ENCODE assay signal across 8 cellular contexts in genomic region chr2:208265807-208266640, GRCh38.
DNase-seq lines count a peak whose midpoint lies in the region; ATAC-seq and TF ChIP-seq lines count a peak whose summit lies in the region.

Gene PIKFYVE (plus strand): TSS chr2:208266255. CDS start chr2:208271520, 5,265 bp downstream.

- ATAC-seq in HG02588 (IDR thresholded peaks at IDR 0.05; ENCODE audit: unreplicated experiment): peak; percentile 79
- peak; percentile 93 for ATAC-seq in SK-N-SH treated with all-trans-retinoic acid at 6 μM for 48 hours

- peaks cover 2% of the 10 kb centered on the region for H3K36me3 Mint-ChIP-seq in activated naive CD4-positive, alpha-beta T cell treated with anti-CD3 and anti-CD28 coated beads, Interleukin-2, amount 50 U/mL, for 24 hours

- peaks cover 59% of the 10 kb centered on the region for H3K4me1 Mint-ChIP-seq in activated naive CD4-positive, alpha-beta T cell treated with anti-CD3 and anti-CD28 coated beads, Interleukin-2, amount 50 U/mL, for 24 hours

- peak within 1 kb of the TSS; percentile 85 for H3K4me3 ChIP-seq in GM06990 (replicated peaks; ENCODE audit: low read depth, low read length)

- peak within 1 kb of the TSS; percentile 94 for H3K27ac Mint-ChIP-seq in activated naive CD4-positive, alpha-beta T cell treated with anti-CD3 and anti-CD28 coated beads, Interleukin-2, amount 50 U/mL, for 24 hours

- H3K36me3 ChIP-seq in GM06990 (ENCODE audit: control insufficient read depth, insufficient read depth, low read length): no peaks in the 10 kb centered on the region

- H3K27me3 Mint-ChIP-seq in activated naive CD4-positive, alpha-beta T cell treated with anti-CD3 and anti-CD28 coated beads, Interleukin-2, amount 50 U/mL, for 24 hours: no peaks in the 10 kb centered on the region

- peak; percentile 97 for DNase-seq in GM06990 (ENCODE audit: extremely low read depth, insufficient read length)
- peak; percentile 93 for DNase-seq in NCI-H1092 (lab: John Stamatoyannopoulos, UW)
- peak; percentile 95 for DNase-seq in germinal center (ENCODE audit: low spot score)
- DNase-seq in non-pigmented ciliary epithelial cell (ENCODE audit: low read depth): peak; percentile 90
- DNase-seq in superior temporal gyrus (ENCODE audit: extremely low spot score): peak; percentile 99

- H3K27me3 ChIP-seq in GM06990 (replicated peaks; ENCODE audit: control insufficient read depth, insufficient read depth, low read length): no peaks in the 10 kb centered on the region

- H3K9me3 Mint-ChIP-seq in activated naive CD4-positive, alpha-beta T cell treated with anti-CD3 and anti-CD28 coated beads, Interleukin-2, amount 50 U/mL, for 24 hours: no peaks in the 10 kb centered on the region

- peak within 1 kb of the TSS; percentile 99 for H3K4me3 Mint-ChIP-seq in activated naive CD4-positive, alpha-beta T cell treated with anti-CD3 and anti-CD28 coated beads, Interleukin-2, amount 50 U/mL, for 24 hours

- no peak for TF ChIP-seq CTCF in GM06990 (IDR thresholded peaks at IDR 0.05; ENCODE audit: insufficient read depth, low read length, poor library complexity, severe bottlenecking)

TF ChIP-seq in SK-N-SH treated with all-trans-retinoic acid at 6 μM for 48 hours, 23 proteins besides CTCF, POLR2A, EP300 and RAD21:
- TF ChIP-seq ZC3H10 (CRISPR knock-in tag; IDR thresholded peaks at IDR 0.05): no peak
- no peak for TF ChIP-seq CSRNP3 (CRISPR knock-in tag; IDR thresholded peaks at IDR 0.05)
- no peak for TF ChIP-seq POU6F1 (CRISPR knock-in tag; IDR thresholded peaks at IDR 0.05; ENCODE audit: borderline replicate concordance, low read depth)
- TF ChIP-seq BACH2 (CRISPR knock-in tag; IDR thresholded peaks at IDR 0.05; ENCODE audit: borderline replicate concordance): no peak
- TF ChIP-seq TCF4 (CRISPR knock-in tag; IDR thresholded peaks at IDR 0.05; ENCODE audit: borderline replicate concordance): 0 out of 2 replicates have a peak, but pooled peaks have one; percentile 17
- TF ChIP-seq CSDC2 (CRISPR knock-in tag; IDR thresholded peaks at IDR 0.05): no peak
- TF ChIP-seq SNAI2 (CRISPR knock-in tag; IDR thresholded peaks at IDR 0.05): no peak
- 0 out of 2 replicates have a peak, but pooled peaks have one; percentile 34 for TF ChIP-seq TSHZ2 (CRISPR knock-in tag; IDR thresholded peaks at IDR 0.05)
- 0 out of 2 replicates have a peak, but pooled peaks have one; percentile 23 for TF ChIP-seq GLIS3 (CRISPR knock-in tag; IDR thresholded peaks at IDR 0.05)
- no peak for TF ChIP-seq PPARA (CRISPR knock-in tag; IDR thresholded peaks at IDR 0.05; ENCODE audit: borderline replicate concordance)
- TF ChIP-seq RARB (CRISPR knock-in tag; IDR thresholded peaks at IDR 0.05): no peak
- no peak for TF ChIP-seq ISL1 (CRISPR knock-in tag; IDR thresholded peaks at IDR 0.05)
- no peak for TF ChIP-seq ARNTL (CRISPR knock-in tag; IDR thresholded peaks at IDR 0.05; ENCODE audit: borderline replicate concordance, low read depth)
- TF ChIP-seq ZNF70 (CRISPR knock-in tag; IDR thresholded peaks at IDR 0.05): no peak
- no peak for TF ChIP-seq OSR1 (CRISPR knock-in tag; IDR thresholded peaks at IDR 0.05)
- TF ChIP-seq ZNF565 (CRISPR knock-in tag; conservative IDR thresholded peaks at IDR 0.05; ENCODE audit: low read depth): no peak
- TF ChIP-seq ZNF8 (CRISPR knock-in tag; IDR thresholded peaks at IDR 0.05): no peak
- no peak for TF ChIP-seq TOX (CRISPR knock-in tag; IDR thresholded peaks at IDR 0.05; ENCODE audit: borderline replicate concordance)
- peak; percentile 58; the same call in 1 of the 2 replicates for TF ChIP-seq PATZ1 (CRISPR knock-in tag; IDR thresholded peaks at IDR 0.05; ENCODE audit: borderline replicate concordance)
- no peak for TF ChIP-seq CREB5 (CRISPR knock-in tag; IDR thresholded peaks at IDR 0.05; ENCODE audit: low read depth)
- no peak for TF ChIP-seq ZFP30 (CRISPR knock-in tag; IDR thresholded peaks at IDR 0.05)
- no peak for TF ChIP-seq ZFP3 (CRISPR knock-in tag; IDR thresholded peaks at IDR 0.05)
- TF ChIP-seq ESRRG (CRISPR knock-in tag; IDR thresholded peaks at IDR 0.05): no peak

Comparison
In these comparisons a context has a peak if more than half of its experiments do, and no peak if none do; other contexts are left out.
1. Peak in every context shown above with its lines: DNase-seq, ATAC-seq and H3K4me3 ChIP-seq.